ENCODE assay signal across 10 cellular contexts in genomic region chr9:130185494-130186005, GRCh38. TPM values are rescaled to one million over a fixed set of nuclear protein-coding genes. Genes with fewer than 3 reads are reported as not detected.
A peak's percentile ranks its signal among the peaks of the same experiment; 100 is the strongest.
DNase-seq lines count a peak whose midpoint lies in the region; ATAC-seq and TF ChIP-seq lines count a peak whose summit lies in the region.
"Had no signal": no experiment of that assay in that cellular context is flagged by ENCODE, and none has a peak within 500 bp of the region (broad histone marks: within the 10 kb centered on the region; RNA-seq: fewer than 3 reads in every experiment).

No MANE protein-coding gene starts in this region.

- H3K23me2 ChIP-seq in H9 (ENCODE audit: insufficient read length, low read depth, low read length, poor library complexity, severe bottlenecking) = no peaks in the 10 kb centered on the region

- no peak overlapping the region for H4K5ac ChIP-seq in H9 (ENCODE audit: insufficient read length, low read depth, low read length)

- H3K4me1 Mint-ChIP-seq in H9 (peaks cover 34 to 48% of the 10 kb centered on the region in 2 experiments), WTC11 (peaks cover 31% of the 10 kb centered on the region)

- H3T11ph ChIP-seq in H9 (ENCODE audit: low read length) = no peak overlapping the region

- no peak overlapping the region for H3K56ac ChIP-seq in H9 (ENCODE audit: insufficient read length, low read depth, low read length)

- H3K27ac ChIP-seq in H9 (ENCODE audit: insufficient read length, low read depth, low read length) = no peak overlapping the region

- H3K4ac ChIP-seq in H9 (ENCODE audit: low read depth, low read length) = no peak overlapping the region

- TF ChIP-seq CTCF in H9 (conservative IDR thresholded peaks at IDR 0.05) = no peak
- TF ChIP-seq CTCF in WTC11 (IDR thresholded peaks at IDR 0.05) = no peak

- CTCF ChIA-PET in WTC11 (lab: Charles Lee) = interaction anchor here (0.9 to 3.2 kb wide), 7 partner anchors 9 to 76 kb away, joined by 4 to 17 read pairs (median 4); no protein-coding TSS in a partner anchor

- H3K9me3 Mint-ChIP-seq in H9 = no peaks in the 10 kb centered on the region
- H3K9me3 Mint-ChIP-seq in WTC11 = no peaks in the 10 kb centered on the region
- H3K9me3 Mint-ChIP-seq: natural killer cell had no signal

- no peak overlapping the region for H3K23ac ChIP-seq in H9 (ENCODE audit: insufficient read length, low read depth, low read length)

- no peaks in the 10 kb centered on the region for H3K27me3 Mint-ChIP-seq in H9 (ENCODE audit: low read depth)
- H3K27me3 Mint-ChIP-seq in WTC11 (ENCODE audit: low read depth) = no peaks in the 10 kb centered on the region

- H4K8ac ChIP-seq in H9 (replicated peaks; ENCODE audit: insufficient read length, low read depth, low read length) = no peak overlapping the region

- no peak overlapping the region for H3K4me3 Mint-ChIP-seq in H9
- no peak overlapping the region for H3K4me3 Mint-ChIP-seq in WTC11
- H3K4me3 Mint-ChIP-seq: natural killer cell had no signal

- no peaks in the 10 kb centered on the region; the same call in 1 of the 2 replicates for H3K79me2 ChIP-seq in H9 (ENCODE audit: insufficient read depth, low read length)

- intact Hi-C loops in head of caudate nucleus (cut with DNase I) = no loop called here
- intact Hi-C loops in sciatic nerve (cut with DNase I) = no loop called here

- peaks cover 3% of the 10 kb centered on the region; the same call in 1 of the 2 replicates for H3K4me1 ChIP-seq in H9 (ENCODE audit: insufficient read depth, low read length)

- H2BK20ac ChIP-seq in H9 (ENCODE audit: low read depth, low read length, poor library complexity, severe bottlenecking) = no peak overlapping the region

- H2BK15ac ChIP-seq in H9 (ENCODE audit: low read depth, low read length) = no peak overlapping the region

- H3K9me3 ChIP-seq in H9 (ENCODE audit: control insufficient read depth, low read depth, low read length) = no peaks in the 10 kb centered on the region

- H2BK120ac ChIP-seq in H9 (ENCODE audit: low read depth, low read length, poor library complexity, severe bottlenecking) = no peak overlapping the region

- ATAC-seq in WTC11 (no peak), sciatic nerve (peak; percentile 18), GM18867 (IDR thresholded peaks at IDR 0.05; ENCODE audit: unreplicated experiment) (no peak)
- ATAC-seq: natural killer cell had no signal

- POLR2A ChIA-PET in WTC11 (lab: Charles Lee) = no interaction called here

- H3K79me1 ChIP-seq in H9 (ENCODE audit: insufficient read depth, low read depth, low read length, poor library complexity, severe bottlenecking) = no peaks in the 10 kb centered on the region

- H2BK5ac ChIP-seq in H9 (ENCODE audit: insufficient read length, low read length) = no peak overlapping the region

- H2AFZ ChIP-seq in H9 (ENCODE audit: low read length) = no peak overlapping the region

- H4K20me1 ChIP-seq in H9 (ENCODE audit: control insufficient read depth, insufficient read depth, insufficient read length) = no peaks in the 10 kb centered on the region

- no peak overlapping the region for H3K9ac ChIP-seq in H9 (ENCODE audit: extremely low read depth, insufficient read length, low read length)

- no peak overlapping the region for H2AK5ac ChIP-seq in H9 (ENCODE audit: insufficient read length, low read length)

- H3K36me3 Mint-ChIP-seq in H9 (ENCODE audit: insufficient read depth in 1 of 3, low read depth in 3 of 3) = no peaks in the 10 kb centered on the region
- no peaks in the 10 kb centered on the region for H3K36me3 Mint-ChIP-seq in WTC11
- H3K36me3 Mint-ChIP-seq: natural killer cell had no signal

- H4K91ac ChIP-seq in H9 (ENCODE audit: insufficient read length, low read depth, low read length) = no peak overlapping the region

- no peak overlapping the region for H3K4me2 ChIP-seq in H9 (ENCODE audit: insufficient read depth, insufficient read length, low read length)

- H3K18ac ChIP-seq in H9 (ENCODE audit: insufficient read length, low read depth, low read length) = no peak overlapping the region

- H3K14ac ChIP-seq in H9 (ENCODE audit: insufficient read depth, low read length) = no peak overlapping the region

- H2BK12ac ChIP-seq in H9 (ENCODE audit: insufficient read length, low read depth, low read length) = no peak overlapping the region

- H3K27ac Mint-ChIP-seq in H9 (peak overlapping the region; percentile 85 to 94 (median 86); a peak in 4 of 7 replicates), WTC11 (peak overlapping the region; percentile 52)
- H3K27ac Mint-ChIP-seq: natural killer cell had no signal

- H3K27me3 ChIP-seq in H9 (ENCODE audit: insufficient read depth, low read length) = no peaks in the 10 kb centered on the region

- no peak for DNase-seq in H9
- no peak for DNase-seq in WTC11 (ENCODE audit: low spot score)
- DNase-seq in head of caudate nucleus = peak in 22 of 42 donors; percentile 46 to 86 (median 64)
- DNase-seq in sciatic nerve (ENCODE audit: low spot score) = no peak
- DNase-seq in kidney glomerular epithelial cell (lab: John Stamatoyannopoulos, UW) = no peak
- DNase-seq in AG08395 (ENCODE audit: low spot score) = no peak
- DNase-seq in COR-L47 (lab: John Stamatoyannopoulos, UW) = no peak
- DNase-seq: activated naive CD4-positive, alpha-beta T cell treated with Interleukin-2 at 50 U/mL for 16 hours; natural killer cell had no signal

- no CpG with 5 or more reads among the region's 17 CpGs for WGBS in H9 (ENCODE audit: extremely low coverage, insufficient read length, low lambda C conversion rate)

TF ChIP-seq in WTC11, 78 proteins besides CTCF, POLR2A, EP300 and RAD21:
- peak; percentile 10; the same call in 1 of the 2 replicates for TF ChIP-seq HMGA2 (CRISPR knock-in tag; IDR thresholded peaks at IDR 0.05)
- no peak for TF ChIP-seq EMX1 (CRISPR knock-in tag; IDR thresholded peaks at IDR 0.05)

RNA-seq across cellular contexts. Expression of gene NCS1, which starts 13.3 kb away (rescaled TPM):
- total RNA-seq in H9 (2021) (35.0 and 38.1 TPM in 2 replicates), WTC11 (2021) (31.8 to 32.6 TPM (median 32.4 TPM) in 3 replicates), sciatic nerve (11.7 TPM)

Comparison
In these comparisons a context has a peak if more than half of its experiments do, and no peak if none do; other contexts are left out.
1. DNase-seq: peak in head of caudate nucleus (22 of 42); none in H9 (single experiment), WTC11 (single experiment), sciatic nerve (single experiment), kidney glomerular epithelial cell (single experiment), AG08395 (single experiment) and COR-L47 (single experiment).